ENCODE assay signal across 8 cellular contexts in genomic region chrX:1593286-1594271, GRCh38. TPM values are rescaled to one million over a fixed set of nuclear protein-coding genes. Genes with fewer than 3 reads are reported as not detected.
DNase-seq lines count a peak whose midpoint lies in the region; ATAC-seq and TF ChIP-seq lines count a peak whose summit lies in the region.

No MANE protein-coding gene starts in this region.

- H3K9ac ChIP-seq in SK-N-SH, result peak overlapping the region; percentile 88; the same call in 1 of the 2 replicates
- peak overlapping the region; percentile 86 to 95 (median 90) for H3K9ac ChIP-seq in skeletal muscle tissue (ENCODE audit: low read depth in 1 of 3, low read length in 3 of 3)

- peak overlapping the region; percentile 88 for H3K4me3 Mint-ChIP-seq in activated CD4-positive, alpha-beta memory T cell treated with anti-CD3 and anti-CD28 coated beads, Interleukin-2, amount 10 ng/mL, durations not matched to agents 7 days and 5 days

- peaks cover 40% of the 10 kb centered on the region for H4K20me1 ChIP-seq in SK-N-SH (ENCODE audit: insufficient read depth)

- POLR2A ChIA-PET in SK-N-SH (lab: Yijun Ruan, JAX), result no interaction called here
- POLR2A ChIA-PET in activated CD4-positive, alpha-beta memory T cell treated with anti-CD3 and anti-CD28 coated beads, Interleukin-2, amount 10 ng/mL, durations not matched to agents 7 days and 5 days (lab: Charles Lee), result no interaction called here

- no peaks in the 10 kb centered on the region for H3K9me3 ChIP-seq in SK-N-SH
- no peaks in the 10 kb centered on the region for H3K9me3 ChIP-seq in skeletal muscle tissue (ENCODE audit: control insufficient read depth in 3 of 3, low read length in 3 of 3)

- TF ChIP-seq RAD21 in SK-N-SH (IDR thresholded peaks at IDR 0.05; ENCODE audit: low read length), result no peak

- no peaks in the 10 kb centered on the region for H3K9me2 ChIP-seq in SK-N-SH

- peaks cover 49% of the 10 kb centered on the region for H3K4me1 Mint-ChIP-seq in activated CD4-positive, alpha-beta memory T cell treated with anti-CD3 and anti-CD28 coated beads, Interleukin-2, amount 10 ng/mL, durations not matched to agents 7 days and 5 days

- CTCF ChIA-PET in SK-N-SH (lab: Yijun Ruan, JAX), result no interaction called here
- CTCF ChIA-PET in activated CD4-positive, alpha-beta memory T cell treated with anti-CD3 and anti-CD28 coated beads, Interleukin-2, amount 10 ng/mL, durations not matched to agents 7 days and 5 days (lab: Charles Lee), result no interaction called here

- H3K4me1 ChIP-seq in SK-N-SH (ENCODE audit: control insufficient read depth in 1 of 2, insufficient read depth in 2 of 2, low read depth in 1 of 2, low read length in 1 of 2), result peaks cover 0 to 12% of the 10 kb centered on the region in 2 experiments; a peak in 2 of 4 replicates
- peaks cover 16 to 26% (median 26%) of the 10 kb centered on the region in 3 donors for H3K4me1 ChIP-seq in skeletal muscle tissue (ENCODE audit: control insufficient read depth in 3 of 3, insufficient read depth in 3 of 3, low read length in 3 of 3)

- H3K36me3 ChIP-seq in SK-N-SH (replicated peaks in 1 of 2; ENCODE audit: control insufficient read depth in 1 of 2, insufficient read depth in 2 of 2, low read length in 1 of 2) (peaks cover 17 to 46% of the 10 kb centered on the region in 2 experiments), skeletal muscle tissue (ENCODE audit: control insufficient read depth in 3 of 3, insufficient read depth in 3 of 3, low read length in 3 of 3) (peaks cover 41 to 47% (median 46%) of the 10 kb centered on the region in 3 donors)

- H2AFZ ChIP-seq in SK-N-SH (ENCODE audit: low read depth), result no peak overlapping the region

- peaks cover 54% of the 10 kb centered on the region for H3K79me2 ChIP-seq in SK-N-SH (ENCODE audit: insufficient read depth)

- H3K27ac ChIP-seq in SK-N-SH (ENCODE audit: low read depth in 2 of 2, low read length in 1 of 2) (no peak overlapping the region), skeletal muscle tissue (ENCODE audit: low read depth, low read length) (no peak overlapping the region)

- H3K9me3 Mint-ChIP-seq in activated CD4-positive, alpha-beta memory T cell treated with anti-CD3 and anti-CD28 coated beads, Interleukin-2, amount 10 ng/mL, durations not matched to agents 7 days and 5 days, result no peaks in the 10 kb centered on the region

- no peaks in the 10 kb centered on the region for H3K27me3 Mint-ChIP-seq in activated CD4-positive, alpha-beta memory T cell treated with anti-CD3 and anti-CD28 coated beads, Interleukin-2, amount 10 ng/mL, durations not matched to agents 7 days and 5 days

- TF ChIP-seq EP300 in SK-N-SH (IDR thresholded peaks at IDR 0.05; ENCODE audit: borderline replicate concordance in 1 of 2, low read depth in 1 of 2, low read length in 1 of 2), result no peak

- ATAC-seq in SK-N-SH treated with all-trans-retinoic acid at 6 μM for 48 hours (no peak), GM18505 (IDR thresholded peaks at IDR 0.05; ENCODE audit: unreplicated experiment) (no peak), HG02852 (IDR thresholded peaks at IDR 0.05; ENCODE audit: unreplicated experiment) (no peak)

- H3K27ac Mint-ChIP-seq in activated CD4-positive, alpha-beta memory T cell treated with anti-CD3 and anti-CD28 coated beads, Interleukin-2, amount 10 ng/mL, durations not matched to agents 7 days and 5 days, result peak overlapping the region; percentile 85

- H3K27me3 ChIP-seq in SK-N-SH (ENCODE audit: insufficient read depth) (no peaks in the 10 kb centered on the region), skeletal muscle tissue (ENCODE audit: control insufficient read depth in 3 of 3, insufficient read depth in 3 of 3, low read length in 3 of 3) (no peaks in the 10 kb centered on the region)

- no peak for TF ChIP-seq CTCF in SK-N-SH (IDR thresholded peaks at IDR 0.05)

- WGBS in SK-N-SH (ENCODE audit: low lambda C conversion rate), result 94% methylated on average over 42 of the region's 60 CpGs

- H3K36me3 Mint-ChIP-seq in activated CD4-positive, alpha-beta memory T cell treated with anti-CD3 and anti-CD28 coated beads, Interleukin-2, amount 10 ng/mL, durations not matched to agents 7 days and 5 days (ENCODE audit: low read depth), result peaks cover 56% of the 10 kb centered on the region

- H3K4me2 ChIP-seq in SK-N-SH, result peak overlapping the region; percentile 99

- DNase-seq in SK-N-SH, result no peak
- DNase-seq in activated CD4-positive, alpha-beta memory T cell treated with anti-CD3 and anti-CD28 coated beads, Interleukin-2, amount 10 ng/mL, durations not matched to agents 7 days and 5 days, result no peak
- DNase-seq in hepatic stellate cell (ENCODE audit: low spot score), result peak; percentile 36
- DNase-seq in RKO (ENCODE audit: low spot score), result no peak

- no peaks in the 10 kb centered on the region for H3F3A ChIP-seq in SK-N-SH (replicated peaks; ENCODE audit: insufficient read depth)

- peak overlapping the region; percentile 61 to 84; a peak in 2 of 4 replicates for H3K4me3 ChIP-seq in SK-N-SH (ENCODE audit: low read depth in 2 of 2, low read length in 1 of 2)
- H3K4me3 ChIP-seq in skeletal muscle tissue (ENCODE audit: low read length in 3 of 3), result peak overlapping the region; percentile 85 to 89 (median 85)

- no peak for TF ChIP-seq POLR2A in GM18505 (IDR thresholded peaks at IDR 0.05; ENCODE audit: borderline replicate concordance, extremely low read depth, insufficient read depth, insufficient read length)

TF ChIP-seq in SK-N-SH, 30 proteins besides CTCF, POLR2A, EP300 and RAD21:
- no peak for TF ChIP-seq RCOR1 (IDR thresholded peaks at IDR 0.05; ENCODE audit: low read length)
- no peak for TF ChIP-seq POLR2AphosphoS5 (IDR thresholded peaks at IDR 0.05; ENCODE audit: low read depth, low read length)
- TF ChIP-seq PBX3 (IDR thresholded peaks at IDR 0.05), result no peak
- TF ChIP-seq ELF1 (IDR thresholded peaks at IDR 0.05), result no peak
- no peak for TF ChIP-seq MXI1 (IDR thresholded peaks at IDR 0.05; ENCODE audit: low read depth, low read length)
- TF ChIP-seq FOXJ3 (CRISPR knock-in tag; IDR thresholded peaks at IDR 0.05), result no peak
- no peak for TF ChIP-seq NFIC (IDR thresholded peaks at IDR 0.05; ENCODE audit: borderline replicate concordance)
- no peak for TF ChIP-seq FOSL2 (IDR thresholded peaks at IDR 0.05; ENCODE audit: borderline replicate concordance, low read depth)

TF ChIP-seq in SK-N-SH treated with all-trans-retinoic acid at 6 μM for 48 hours, 23 proteins besides CTCF, POLR2A, EP300 and RAD21:
- no peak for TF ChIP-seq ZFP30 (CRISPR knock-in tag; IDR thresholded peaks at IDR 0.05)
- TF ChIP-seq PATZ1 (CRISPR knock-in tag; IDR thresholded peaks at IDR 0.05; ENCODE audit: borderline replicate concordance), result no peak

RNA-seq across cellular contexts. Expression of gene AKAP17A, which starts 2.2 kb away (rescaled TPM):
- polyA plus RNA-seq in SK-N-SH (2012; rRNA removed), result 38.7 and 43.8 TPM in 2 replicates
- 17.5 and 23.9 TPM in 2 replicates for polyA plus RNA-seq in SK-N-SH (2012; cell fraction: cytosol; rRNA removed)
- polyA plus RNA-seq in SK-N-SH (2012; cell fraction: nucleus; rRNA removed), result 238 and 288 TPM in 2 replicates
- 10 to 100 TPM; 88.5 to 89.5 TPM for total RNA-seq in activated CD4-positive, alpha-beta memory T cell treated with anti-CD3 and anti-CD28 coated beads, Interleukin-2, amount 10 ng/mL, durations not matched to agents 7 days and 5 days
- total RNA-seq in skeletal muscle tissue, result 13.0 TPM

RNA-seq across cellular contexts. Expression of gene ASMT, which starts 21.3 kb away (rescaled TPM):
- 0.26 TPM in 1 of 2 replicates, not detected in the other for polyA plus RNA-seq in SK-N-SH (2012; rRNA removed)
- 0.08 TPM in 2 replicates for polyA plus RNA-seq in SK-N-SH (2012; cell fraction: cytosol; rRNA removed)
- polyA plus RNA-seq in SK-N-SH (2012; cell fraction: nucleus; rRNA removed), result 0.20 and 0.54 TPM in 2 replicates
- total RNA-seq in activated CD4-positive, alpha-beta memory T cell treated with anti-CD3 and anti-CD28 coated beads, Interleukin-2, amount 10 ng/mL, durations not matched to agents 7 days and 5 days, result under 1 TPM; 0.40 to 0.48 TPM
- total RNA-seq in skeletal muscle tissue, result not detected

RNA-seq across cellular contexts. Expression of gene P2RY8, which starts 56.6 kb away (rescaled TPM):
- polyA plus RNA-seq in SK-N-SH (2012; rRNA removed), result 0.03 and 0.08 TPM in 2 replicates
- 0.03 and 0.05 TPM in 2 replicates for polyA plus RNA-seq in SK-N-SH (2012; cell fraction: cytosol; rRNA removed)
- 0.05 and 0.15 TPM in 2 replicates for polyA plus RNA-seq in SK-N-SH (2012; cell fraction: nucleus; rRNA removed)
- total RNA-seq in activated CD4-positive, alpha-beta memory T cell treated with anti-CD3 and anti-CD28 coated beads, Interleukin-2, amount 10 ng/mL, durations not matched to agents 7 days and 5 days, result 100 to 1,000 TPM; 177 to 180 TPM
- 0.52 TPM for total RNA-seq in skeletal muscle tissue

Comparison
In these comparisons a context has a peak if more than half of its experiments do, and no peak if none do; other contexts are left out.
1. RNA of gene P2RY8, which starts 56.6 kb away (total RNA-seq): 177 to 180 TPM in activated CD4-positive, alpha-beta memory T cell treated with anti-CD3 and anti-CD28 coated beads, Interleukin-2, amount 10 ng/mL, durations not matched to agents 7 days and 5 days; 0.52 TPM in skeletal muscle tissue (single experiment); every median in the first group is over 100 times any median in the second.